Comparison of ENCODE assay signal across 19 cellular contexts in the genomic region with DNA sequence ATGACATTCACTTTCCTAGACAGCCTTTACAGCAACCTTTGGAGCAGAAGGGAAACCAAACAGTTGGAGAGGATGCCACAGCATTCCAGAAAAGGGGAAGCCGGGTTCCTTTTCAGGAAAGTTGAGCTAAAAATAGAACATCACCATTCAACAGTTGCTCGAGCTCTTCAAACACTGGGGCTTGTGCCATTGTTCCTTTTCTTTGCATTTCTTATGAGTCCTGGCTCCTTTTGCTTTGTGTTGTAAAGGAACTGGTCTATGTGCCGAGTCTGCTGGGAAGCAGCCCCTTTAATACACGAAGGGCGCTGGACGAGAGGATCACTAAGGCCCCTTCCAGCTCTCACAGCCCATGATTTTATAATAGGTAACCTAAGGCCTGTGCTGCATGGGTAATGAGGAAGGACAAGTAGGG. TPM values are rescaled to one million over a fixed set of nuclear protein-coding genes. Genes with fewer than 3 reads are reported as not detected.
DNase-seq lines count a peak whose midpoint lies in the region; ATAC-seq and TF ChIP-seq lines count a peak whose summit lies in the region.
"Had no signal": no experiment of that assay in that cellular context is flagged by ENCODE, and none has a peak within 500 bp of the region (broad histone marks: within the 10 kb centered on the region; RNA-seq: fewer than 3 reads in every experiment).

No MANE protein-coding gene starts in this region.

- intact Hi-C loops in CD4-positive, alpha-beta memory T cell (cut with micrococcal nuclease), result no loop called here
- intact Hi-C loops in natural killer cell (cut with micrococcal nuclease) (no loop called here), CD14-positive monocyte (cut with micrococcal nuclease) (no loop called here)

- WGBS in hepatocyte (ENCODE audit: low lambda C conversion rate, missing lambda C conversion rate), result 50% methylated on average over 6 of the region's 6 CpGs

- ATAC-seq in natural killer cell (no peak), HG03135 (IDR thresholded peaks at IDR 0.05; ENCODE audit: unreplicated experiment) (no peak)
- ATAC-seq: A549, lower lobe of right lung had no signal

- in situ Hi-C loops in brain microvascular endothelial cell (cut with HindIII; ENCODE audit: low pct_ligation_motif_present, low sequenced_read_pairs), result no loop called here

- H3K4me3 Mint-ChIP-seq in CD4-positive, alpha-beta memory T cell, result peak overlapping the region in 2 of 8 donors; percentile 24 to 26
- peak overlapping the region; percentile 6 for H3K4me3 Mint-ChIP-seq in natural killer cell
- H3K4me3 Mint-ChIP-seq in CD14-positive monocyte, result no peak overlapping the region
- H3K4me3 Mint-ChIP-seq: nephron progenitor cell had no signal

- H3F3A ChIP-seq in Loucy (ENCODE audit: low read depth), result no peaks in the 10 kb centered on the region; the same call in 1 of the 2 replicates

- no peak for TF ChIP-seq CTCF in Loucy (conservative IDR thresholded peaks at IDR 0.05; ENCODE audit: low read length)
- no peak for TF ChIP-seq CTCF in hepatocyte (IDR thresholded peaks at IDR 0.05; ENCODE audit: poor library complexity)
- TF ChIP-seq CTCF in natural killer cell (IDR thresholded peaks at IDR 0.05), result no peak
- TF ChIP-seq CTCF in CD14-positive monocyte (IDR thresholded peaks at IDR 0.05), result no peak
- no peak for TF ChIP-seq CTCF in brain microvascular endothelial cell (IDR thresholded peaks at IDR 0.05; ENCODE audit: low read depth, low read length, missing control alignments)

- peaks cover 50 to 83% (median 64%) of the 10 kb centered on the region in 4 donors for H3K4me1 Mint-ChIP-seq in CD4-positive, alpha-beta memory T cell
- H3K4me1 Mint-ChIP-seq in natural killer cell (peaks cover 72 to 73% of the 10 kb centered on the region in 2 donors), CD14-positive monocyte (peaks cover 58% of the 10 kb centered on the region)

- no peaks in the 10 kb centered on the region for H3K27me3 ChIP-seq in CD4-positive, alpha-beta memory T cell (ENCODE audit: insufficient read depth, low read length)
- H3K27me3 ChIP-seq in Loucy (ENCODE audit: insufficient read depth, low read length, poor library complexity, severe bottlenecking) (no peaks in the 10 kb centered on the region), hepatocyte (no peaks in the 10 kb centered on the region), brain microvascular endothelial cell (replicated peaks) (no peaks in the 10 kb centered on the region)
- H3K27me3 ChIP-seq: adrenal gland had no signal

- H4K20me1 ChIP-seq in Loucy (ENCODE audit: insufficient read depth, low read length, poor library complexity, severe bottlenecking), result peaks cover 6% of the 10 kb centered on the region
- H4K20me1 ChIP-seq in hepatocyte (ENCODE audit: insufficient read depth, poor library complexity, severe bottlenecking), result no peaks in the 10 kb centered on the region

- H3K9me3 Mint-ChIP-seq in CD4-positive, alpha-beta memory T cell, result no peaks in the 10 kb centered on the region
- H3K9me3 Mint-ChIP-seq in natural killer cell (no peaks in the 10 kb centered on the region), CD14-positive monocyte (peaks cover 0 to 3% (median 0%) of the 10 kb centered on the region in 7 donors)
- H3K9me3 Mint-ChIP-seq: nephron progenitor cell had no signal

- no peak overlapping the region for H3K27ac ChIP-seq in CD4-positive, alpha-beta memory T cell (ENCODE audit: low read depth, low read length)
- H3K27ac ChIP-seq in hepatocyte, result peak overlapping the region; percentile 74
- no peak overlapping the region for H3K27ac ChIP-seq in brain microvascular endothelial cell
- H3K27ac ChIP-seq: A549, adrenal gland, lower lobe of right lung had no signal

- peaks cover 82% of the 10 kb centered on the region for H3K79me2 ChIP-seq in Loucy (ENCODE audit: insufficient read depth, low read length)
- H3K79me2 ChIP-seq in hepatocyte, result peaks cover 42% of the 10 kb centered on the region

- no peak for DNase-seq in CD4-positive, alpha-beta memory T cell
- DNase-seq in hepatocyte (ENCODE audit: low spot score), result no peak
- no peak for DNase-seq in natural killer cell
- DNase-seq in activated CD4-positive, alpha-beta T cell treated with anti-CD3 and anti-CD28 coated beads for 4 hours, result no peak
- DNase-seq in CD14-positive monocyte (ENCODE audit: low spot score), result no peak
- DNase-seq in brain microvascular endothelial cell, result no peak
- DNase-seq: adrenal gland; CD4-positive, CD25-positive, alpha-beta regulatory T cell; cerebellar nuclear complex; DMS79; lower lobe of right lung; NCI-H187 treated with DMSO at 0.1 percent for 48 hours; nephron progenitor cell; stimulated activated CD4-positive, alpha-beta T cell treated with anti-CD3 and anti-CD28 coated beads, Interleukin-15, amount 100 ng/mL, for 24 hours; stimulated activated naive CD4-positive, alpha-beta T cell; trophoblast cell had no signal

- no peaks in the 10 kb centered on the region for H3K36me3 ChIP-seq in CD4-positive, alpha-beta memory T cell (ENCODE audit: insufficient read depth, low read length)
- no peaks in the 10 kb centered on the region for H3K36me3 ChIP-seq in Loucy (ENCODE audit: insufficient read depth, low read length)
- no peaks in the 10 kb centered on the region for H3K36me3 ChIP-seq in hepatocyte (replicated peaks; ENCODE audit: insufficient read depth, low read depth)
- H3K36me3 ChIP-seq in brain microvascular endothelial cell (replicated peaks), result no peaks in the 10 kb centered on the region
- H3K36me3 ChIP-seq: adrenal gland, lower lobe of right lung had no signal

- POLR2A ChIA-PET in CD4-positive, alpha-beta memory T cell (lab: Charles Lee; ENCODE audit: partially characterized antibody), result no interaction called here

- no peaks in the 10 kb centered on the region for H3K27me3 Mint-ChIP-seq in CD4-positive, alpha-beta memory T cell
- H3K27me3 Mint-ChIP-seq in natural killer cell (ENCODE audit: low read depth in 2 of 2) (no peaks in the 10 kb centered on the region), CD14-positive monocyte (ENCODE audit: low read depth in 3 of 3) (no peaks in the 10 kb centered on the region)
- H3K27me3 Mint-ChIP-seq: CD4-positive, CD25-positive, alpha-beta regulatory T cell had no signal

- H3K27ac Mint-ChIP-seq in CD4-positive, alpha-beta memory T cell, result peak overlapping the region; percentile 16 to 85 (median 76)
- peak overlapping the region; percentile 47 to 74 for H3K27ac Mint-ChIP-seq in natural killer cell
- peak overlapping the region in 3 of 7 donors; percentile 37 to 79 (median 79) for H3K27ac Mint-ChIP-seq in CD14-positive monocyte
- H3K27ac Mint-ChIP-seq: nephron progenitor cell had no signal

- H3K4me3 ChIP-seq in CD4-positive, alpha-beta memory T cell (ENCODE audit: low read length in 2 of 2), result no peak overlapping the region
- no peak overlapping the region for H3K4me3 ChIP-seq in Loucy (ENCODE audit: low read length, poor library complexity, severe bottlenecking)
- no peak overlapping the region for H3K4me3 ChIP-seq in hepatocyte
- H3K4me3 ChIP-seq in brain microvascular endothelial cell (ENCODE audit: low read depth, low read length), result no peak overlapping the region
- H3K4me3 ChIP-seq: A549, adrenal gland, lower lobe of right lung had no signal

- H2AFZ ChIP-seq in Loucy (ENCODE audit: low read length) (no peak overlapping the region), hepatocyte (no peak overlapping the region)

- H3K9ac ChIP-seq in Loucy (ENCODE audit: low read depth, low read length, poor library complexity, severe bottlenecking), result peak overlapping the region; percentile 39

- CTCF ChIA-PET in CD4-positive, alpha-beta memory T cell (lab: Charles Lee; ENCODE audit: partially characterized antibody), result no interaction called here

- peaks cover 56% of the 10 kb centered on the region for H3K4me1 ChIP-seq in CD4-positive, alpha-beta memory T cell (ENCODE audit: insufficient read depth, low read length)
- H3K4me1 ChIP-seq in Loucy (ENCODE audit: insufficient read depth, low read length, poor library complexity, severe bottlenecking) (peaks cover 46% of the 10 kb centered on the region), hepatocyte (ENCODE audit: insufficient read depth) (peaks cover 16% of the 10 kb centered on the region)
- H3K4me1 ChIP-seq: A549 had no signal

- H3K36me3 Mint-ChIP-seq in CD4-positive, alpha-beta memory T cell, result peaks cover 18 to 31% of the 10 kb centered on the region in 2 donors
- H3K36me3 Mint-ChIP-seq in natural killer cell, result no peaks in the 10 kb centered on the region
- H3K36me3 Mint-ChIP-seq in CD14-positive monocyte, result peaks cover 13 to 27% of the 10 kb centered on the region in 2 donors

- H3K4me2 ChIP-seq in Loucy (ENCODE audit: low read depth, low read length, poor library complexity, severe bottlenecking) (peak overlapping the region; percentile 70), hepatocyte (no peak overlapping the region)
- H3K4me2 ChIP-seq: A549 had no signal

- no peaks in the 10 kb centered on the region for H3K9me2 ChIP-seq in Loucy (replicated peaks; ENCODE audit: low read depth, low read length)
- no peaks in the 10 kb centered on the region for H3K9me2 ChIP-seq in hepatocyte (replicated peaks; ENCODE audit: insufficient read depth)

- no peaks in the 10 kb centered on the region for H3K9me3 ChIP-seq in CD4-positive, alpha-beta memory T cell (ENCODE audit: control insufficient read depth in 1 of 2, low read length in 2 of 2)
- no peaks in the 10 kb centered on the region for H3K9me3 ChIP-seq in Loucy (ENCODE audit: insufficient read depth, low read depth, low read length)
- no peaks in the 10 kb centered on the region for H3K9me3 ChIP-seq in hepatocyte (ENCODE audit: low read depth)
- H3K9me3 ChIP-seq: A549, adrenal gland, lower lobe of right lung had no signal

RNA-seq across cellular contexts. Expression of a gene that starts 23.3 kb away (rescaled TPM):
- total RNA-seq in CD4-positive, alpha-beta memory T cell, result 100 to 1,000 TPM; 125 to 126 TPM
- polyA plus RNA-seq in CD4-positive, alpha-beta memory T cell, result 10 to 100 TPM; 24.7 to 72.5 TPM
- total RNA-seq in hepatocyte, result 60.3 and 78.9 TPM in 2 replicates
- 34.5 and 37.2 TPM in 2 replicates for polyA plus RNA-seq in hepatocyte
- 100 to 1,000 TPM; 172 to 218 (median 207) TPM for total RNA-seq in natural killer cell
- polyA plus RNA-seq in CD14-positive monocyte, result 10 to 100 TPM; 21.4 to 35.4 TPM
